8 cellular contexts compared by ENCODE assay signal in genomic region chr1:51235611-51236547, GRCh38. TPM values are rescaled to one million over a fixed set of nuclear protein-coding genes. Genes with fewer than 3 reads are reported as not detected.
DNase-seq lines count a peak whose midpoint lies in the region; ATAC-seq, FAIRE-seq and TF ChIP-seq lines count a peak whose summit lies in the region.

Gene RNF11 (plus strand): TSS chr1:51236273. CDS start chr1:51236757, 484 bp downstream.

- FAIRE-seq in urothelium cell line (lab: Jason Lieb, UNC): peak; percentile 83

- ATAC-seq in GM18499 (IDR thresholded peaks at IDR 0.05; ENCODE audit: insufficient read depth, unreplicated experiment) (peak; percentile 35), HG02885 (IDR thresholded peaks at IDR 0.05; ENCODE audit: poor library complexity, unreplicated experiment) (peak; percentile 89)

- TF ChIP-seq CTCF in right atrium auricular region (IDR thresholded peaks at IDR 0.05): no peak

- no peaks in the 10 kb centered on the region for H3K36me3 ChIP-seq in right atrium auricular region

- H3K4me3 ChIP-seq in right atrium auricular region: peak within 1 kb of the TSS; percentile 98 to 99

- H3K4me1 ChIP-seq in right atrium auricular region: peaks cover 0 to 37% of the 10 kb centered on the region in 2 donors

- DNase-seq in NCI-H1694 treated with DMSO at 0.1 percent for 48 hours (lab: John Stamatoyannopoulos, UW) (peak; percentile 86), anterior cingulate cortex (lab: John Stamatoyannopoulos, UW) (peak; percentile 44 to 95 (median 88)), right atrium auricular region (ENCODE audit: low spot score) (peak; percentile 92), pulmonary artery endothelial cell (ENCODE audit: low read depth, low spot score) (peak; percentile 57), urothelium cell line (ENCODE audit: low spot score) (peak; percentile 96)

- peak within 1 kb of the TSS; percentile 98 for H3K27ac ChIP-seq in right atrium auricular region

- H3K9me3 ChIP-seq in right atrium auricular region: no peaks in the 10 kb centered on the region

- intact Hi-C loops in T-helper 2 cell treated with Interferon-gamma antibody and Interleukin-4, amounts not matched to agents 100 ng/mL and 5 ng/mL, for 36 hours (cut with micrococcal nuclease): loop anchor here (2.0 to 10.0 kb wide), 5 partner anchors 21 to 1129 kb away; partner anchors contain the start of genes CC2D1B, EPS15 and FAF1

- no peaks in the 10 kb centered on the region for H3K27me3 ChIP-seq in right atrium auricular region

RNA-seq across cellular contexts. Expression of gene RNF11, which starts in this region (rescaled TPM):
- 40.1 and 42.7 TPM in 2 replicates for total RNA-seq in T-helper 2 cell treated with Interferon-gamma antibody and Interleukin-4, amounts not matched to agents 100 ng/mL and 5 ng/mL, for 36 hours
- total RNA-seq in right atrium auricular region (100 to 1,000 TPM in 1 of 2 donors, 10 to 100 TPM in 1; 87.2 to 103 TPM), pulmonary artery endothelial cell (87.7 and 120 TPM in 2 replicates)

Comparison
In these comparisons a context has a peak if more than half of its experiments do, and no peak if none do; other contexts are left out.
1. Peak in every context shown above with its lines: DNase-seq, ATAC-seq, H3K4me3 ChIP-seq and H3K27ac ChIP-seq.